ENCODE assay signal across 7 cellular contexts in the genomic region with DNA sequence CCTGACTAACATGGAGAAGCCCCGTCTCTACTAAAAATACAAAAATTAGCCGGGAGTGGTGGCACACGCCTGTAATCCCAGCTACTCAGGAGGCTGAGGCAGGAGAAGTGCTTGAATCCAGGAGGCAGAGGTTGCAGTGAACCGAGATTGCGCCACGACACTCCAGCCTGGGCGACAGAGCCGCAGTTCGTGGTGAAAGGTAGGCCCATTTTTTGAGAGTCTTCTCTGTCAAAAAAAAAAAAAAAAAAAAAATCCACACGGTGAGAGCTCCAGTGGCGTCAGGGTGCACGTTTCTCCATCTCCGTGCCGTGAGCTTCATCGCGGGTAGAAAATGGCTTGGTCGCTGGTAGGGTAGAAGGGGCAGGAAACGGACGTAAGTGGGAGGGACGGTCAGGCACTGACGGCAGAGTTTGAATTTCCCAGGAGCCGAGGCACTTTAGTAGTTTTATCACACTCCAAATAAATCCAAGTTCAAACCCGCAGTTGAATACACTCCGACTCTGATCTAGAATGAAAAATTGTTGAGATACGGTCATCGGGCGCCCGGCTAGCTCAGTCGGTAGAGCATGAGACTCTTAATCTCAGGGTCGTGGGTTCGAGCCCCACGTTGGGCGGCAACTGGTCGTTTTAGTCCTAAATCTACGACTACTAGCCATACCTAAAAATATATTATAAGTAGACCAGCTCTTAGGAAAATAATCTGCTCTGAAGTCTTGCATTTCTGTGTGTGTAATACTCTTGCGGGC. TPM values are rescaled to one million over a fixed set of nuclear protein-coding genes. Genes with fewer than 3 reads are reported as not detected.
DNase-seq lines count a peak whose midpoint lies in the region; ATAC-seq, FAIRE-seq and TF ChIP-seq lines count a peak whose summit lies in the region.

No MANE protein-coding gene starts in this region.

- intact Hi-C loops in head of caudate nucleus (cut with DNase I) (loop anchor here (2.0 kb wide), 1 partner anchor 17 kb away; no protein-coding TSS in a partner anchor), psoas muscle (cut with DNase I) (loop anchor here (1.0 to 2.0 kb wide), 2 partner anchors 12 to 15 kb away; partner anchors contain the start of gene TRIM41 (in 1 of the 2))

- no peaks in the 10 kb centered on the region for H3K9me2 ChIP-seq in MM.1S (replicated peaks; ENCODE audit: insufficient read depth, low read length)

- ATAC-seq in GM21367 (IDR thresholded peaks at IDR 0.05; ENCODE audit: unreplicated experiment) (peak; percentile 26), psoas muscle (peak; percentile 16 to 53 (median 20))

- H3K4me3 ChIP-seq in MM.1S (ENCODE audit: low read length): peak overlapping the region; percentile 78
- peak overlapping the region; percentile 76 for H3K4me3 ChIP-seq in psoas muscle

- H3K79me2 ChIP-seq in MM.1S (ENCODE audit: low read length): no peaks in the 10 kb centered on the region

- peaks cover 26% of the 10 kb centered on the region for H3K27me3 ChIP-seq in MM.1S (replicated peaks; ENCODE audit: insufficient read depth, low read length)
- no peaks in the 10 kb centered on the region for H3K27me3 ChIP-seq in psoas muscle (ENCODE audit: insufficient read depth in 3 of 3, low read length in 2 of 3)

- peak overlapping the region; percentile 68; the same call in 1 of the 2 replicates for H3K27ac ChIP-seq in MM.1S (ENCODE audit: low read length)
- peak overlapping the region; percentile 93 for H3K27ac ChIP-seq in psoas muscle

- H3K4me1 ChIP-seq in MM.1S (ENCODE audit: low read length) (peaks cover 7% of the 10 kb centered on the region), psoas muscle (peaks cover 34% of the 10 kb centered on the region)

- peak overlapping the region; percentile 86 for H2AFZ ChIP-seq in MM.1S (ENCODE audit: low read length)

- H3K36me3 ChIP-seq in MM.1S (replicated peaks; ENCODE audit: insufficient read depth, low read length) (no peaks in the 10 kb centered on the region), psoas muscle (ENCODE audit: insufficient read depth in 1 of 2, low read depth in 1 of 2) (no peaks in the 10 kb centered on the region)

- peak; percentile 87 for DNase-seq in MM.1S
- DNase-seq in activated T-helper 9 cell treated with anti-CD3 and anti-CD28 coated beads, Interleukin-2, amount 50 U/mL, for 16 hours (ENCODE audit: low read depth): peak; percentile 69
- peak; percentile 14 to 94 (median 78) for DNase-seq in head of caudate nucleus
- peak; percentile 74 to 80 for DNase-seq in psoas muscle
- DNase-seq in HTR-8/SVneo (ENCODE audit: insufficient read length, low spot score): no peak
- DNase-seq in GM03348 (ENCODE audit: low spot score): no peak

- H3K9me3 ChIP-seq in MM.1S (replicated peaks; ENCODE audit: insufficient read depth, low read length): no peaks in the 10 kb centered on the region
- H3K9me3 ChIP-seq in psoas muscle: no peaks in the 10 kb centered on the region

- H3K4me2 ChIP-seq in MM.1S (ENCODE audit: low read depth, low read length): peak overlapping the region; percentile 91; the same call in 1 of the 2 replicates

- WGBS in psoas muscle, 3 donors: 1 to 6% (median 3%) methylated on average over 36 of the region's 36 CpGs

- H4K20me1 ChIP-seq in MM.1S (ENCODE audit: insufficient read depth, low read length): no peaks in the 10 kb centered on the region

- H3K9ac ChIP-seq in MM.1S (ENCODE audit: low read length): peak overlapping the region; percentile 66; the same call in 1 of the 2 replicates

- FAIRE-seq in HTR-8/SVneo (lab: Jason Lieb, UNC): no peak

- H3F3A ChIP-seq in MM.1S (ENCODE audit: insufficient read depth, low read length): peaks cover 18% of the 10 kb centered on the region

- no peak for TF ChIP-seq CTCF in MM.1S (IDR thresholded peaks at IDR 0.05; ENCODE audit: low read length)
- no peak for TF ChIP-seq CTCF in psoas muscle (IDR thresholded peaks at IDR 0.05)

RNA-seq across cellular contexts. Expression of gene TRIM7, which starts 2.4 kb away (rescaled TPM):
- total RNA-seq in psoas muscle: 10 to 100 TPM; 18.5 to 42.6 (median 32.4) TPM
- 10 to 100 TPM; 10.4 to 37.7 (median 21.2) TPM for polyA plus RNA-seq in psoas muscle

RNA-seq across cellular contexts. Expression of gene TRIM41, which starts 15.7 kb away (rescaled TPM):
- total RNA-seq in psoas muscle: 10 to 100 TPM; 26.6 to 33.6 (median 31.5) TPM
- 10 to 100 TPM; 12.5 to 44.0 (median 17.4) TPM for polyA plus RNA-seq in psoas muscle

RNA-seq across cellular contexts. Expression of gene RACK1, which starts 36.3 kb away (rescaled TPM):
- total RNA-seq in psoas muscle: 1,000 to 10,000 TPM in 1 of 4 donors, 100 to 1,000 TPM in 3; 832 to 1,110 (median 978) TPM
- 1,000 to 10,000 TPM; 1,678 to 3,660 (median 1,849) TPM for polyA plus RNA-seq in psoas muscle

RNA-seq across cellular contexts. Expression of gene TRIM52, which starts 53.6 kb away (rescaled TPM):
- total RNA-seq in psoas muscle: 1 to 10 TPM; 3.0 to 5.8 (median 5.3) TPM
- 10 to 100 TPM in 1 of 3 donors, 1 to 10 TPM in 2; 1.5 to 17.6 (median 4.8) TPM for polyA plus RNA-seq in psoas muscle

Comparison
In these comparisons a context has a peak if more than half of its experiments do, and no peak if none do; other contexts are left out.
1. DNase-seq: peak in MM.1S (single experiment), activated T-helper 9 cell treated with anti-CD3 and anti-CD28 coated beads, Interleukin-2, amount 50 U/mL, for 16 hours (single experiment), head of caudate nucleus (42 of 42) and psoas muscle (2 of 2); none in HTR-8/SVneo (single experiment) and GM03348 (single experiment).